Comparison of ENCODE assay signal across 1 cellular context in the genomic region with DNA sequence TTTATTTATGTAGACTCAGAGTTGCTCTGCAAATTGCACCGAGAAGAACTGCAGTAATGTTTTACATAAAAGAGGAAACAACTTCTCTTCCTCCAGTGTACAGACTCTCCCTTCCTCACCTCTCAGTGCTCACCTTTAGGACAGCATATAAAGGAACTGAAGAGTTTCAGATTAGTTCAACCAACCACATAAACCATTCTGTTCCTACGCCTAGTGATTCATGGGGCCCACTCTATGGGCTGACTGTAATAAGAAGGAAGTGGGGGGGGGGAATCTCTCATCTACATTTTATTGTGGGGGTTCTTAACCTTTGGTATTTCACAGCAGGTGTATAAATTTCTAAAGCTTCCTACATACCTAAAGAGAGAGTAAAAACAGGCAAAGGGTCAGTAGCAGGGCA.
TF ChIP-seq lines count a peak whose summit lies in the region.

No MANE protein-coding gene starts in this region.

TF ChIP-seq in GM23338, 12 proteins besides CTCF, POLR2A, EP300 and RAD21 (continued from another document):
- TF ChIP-seq, protein P1, sequence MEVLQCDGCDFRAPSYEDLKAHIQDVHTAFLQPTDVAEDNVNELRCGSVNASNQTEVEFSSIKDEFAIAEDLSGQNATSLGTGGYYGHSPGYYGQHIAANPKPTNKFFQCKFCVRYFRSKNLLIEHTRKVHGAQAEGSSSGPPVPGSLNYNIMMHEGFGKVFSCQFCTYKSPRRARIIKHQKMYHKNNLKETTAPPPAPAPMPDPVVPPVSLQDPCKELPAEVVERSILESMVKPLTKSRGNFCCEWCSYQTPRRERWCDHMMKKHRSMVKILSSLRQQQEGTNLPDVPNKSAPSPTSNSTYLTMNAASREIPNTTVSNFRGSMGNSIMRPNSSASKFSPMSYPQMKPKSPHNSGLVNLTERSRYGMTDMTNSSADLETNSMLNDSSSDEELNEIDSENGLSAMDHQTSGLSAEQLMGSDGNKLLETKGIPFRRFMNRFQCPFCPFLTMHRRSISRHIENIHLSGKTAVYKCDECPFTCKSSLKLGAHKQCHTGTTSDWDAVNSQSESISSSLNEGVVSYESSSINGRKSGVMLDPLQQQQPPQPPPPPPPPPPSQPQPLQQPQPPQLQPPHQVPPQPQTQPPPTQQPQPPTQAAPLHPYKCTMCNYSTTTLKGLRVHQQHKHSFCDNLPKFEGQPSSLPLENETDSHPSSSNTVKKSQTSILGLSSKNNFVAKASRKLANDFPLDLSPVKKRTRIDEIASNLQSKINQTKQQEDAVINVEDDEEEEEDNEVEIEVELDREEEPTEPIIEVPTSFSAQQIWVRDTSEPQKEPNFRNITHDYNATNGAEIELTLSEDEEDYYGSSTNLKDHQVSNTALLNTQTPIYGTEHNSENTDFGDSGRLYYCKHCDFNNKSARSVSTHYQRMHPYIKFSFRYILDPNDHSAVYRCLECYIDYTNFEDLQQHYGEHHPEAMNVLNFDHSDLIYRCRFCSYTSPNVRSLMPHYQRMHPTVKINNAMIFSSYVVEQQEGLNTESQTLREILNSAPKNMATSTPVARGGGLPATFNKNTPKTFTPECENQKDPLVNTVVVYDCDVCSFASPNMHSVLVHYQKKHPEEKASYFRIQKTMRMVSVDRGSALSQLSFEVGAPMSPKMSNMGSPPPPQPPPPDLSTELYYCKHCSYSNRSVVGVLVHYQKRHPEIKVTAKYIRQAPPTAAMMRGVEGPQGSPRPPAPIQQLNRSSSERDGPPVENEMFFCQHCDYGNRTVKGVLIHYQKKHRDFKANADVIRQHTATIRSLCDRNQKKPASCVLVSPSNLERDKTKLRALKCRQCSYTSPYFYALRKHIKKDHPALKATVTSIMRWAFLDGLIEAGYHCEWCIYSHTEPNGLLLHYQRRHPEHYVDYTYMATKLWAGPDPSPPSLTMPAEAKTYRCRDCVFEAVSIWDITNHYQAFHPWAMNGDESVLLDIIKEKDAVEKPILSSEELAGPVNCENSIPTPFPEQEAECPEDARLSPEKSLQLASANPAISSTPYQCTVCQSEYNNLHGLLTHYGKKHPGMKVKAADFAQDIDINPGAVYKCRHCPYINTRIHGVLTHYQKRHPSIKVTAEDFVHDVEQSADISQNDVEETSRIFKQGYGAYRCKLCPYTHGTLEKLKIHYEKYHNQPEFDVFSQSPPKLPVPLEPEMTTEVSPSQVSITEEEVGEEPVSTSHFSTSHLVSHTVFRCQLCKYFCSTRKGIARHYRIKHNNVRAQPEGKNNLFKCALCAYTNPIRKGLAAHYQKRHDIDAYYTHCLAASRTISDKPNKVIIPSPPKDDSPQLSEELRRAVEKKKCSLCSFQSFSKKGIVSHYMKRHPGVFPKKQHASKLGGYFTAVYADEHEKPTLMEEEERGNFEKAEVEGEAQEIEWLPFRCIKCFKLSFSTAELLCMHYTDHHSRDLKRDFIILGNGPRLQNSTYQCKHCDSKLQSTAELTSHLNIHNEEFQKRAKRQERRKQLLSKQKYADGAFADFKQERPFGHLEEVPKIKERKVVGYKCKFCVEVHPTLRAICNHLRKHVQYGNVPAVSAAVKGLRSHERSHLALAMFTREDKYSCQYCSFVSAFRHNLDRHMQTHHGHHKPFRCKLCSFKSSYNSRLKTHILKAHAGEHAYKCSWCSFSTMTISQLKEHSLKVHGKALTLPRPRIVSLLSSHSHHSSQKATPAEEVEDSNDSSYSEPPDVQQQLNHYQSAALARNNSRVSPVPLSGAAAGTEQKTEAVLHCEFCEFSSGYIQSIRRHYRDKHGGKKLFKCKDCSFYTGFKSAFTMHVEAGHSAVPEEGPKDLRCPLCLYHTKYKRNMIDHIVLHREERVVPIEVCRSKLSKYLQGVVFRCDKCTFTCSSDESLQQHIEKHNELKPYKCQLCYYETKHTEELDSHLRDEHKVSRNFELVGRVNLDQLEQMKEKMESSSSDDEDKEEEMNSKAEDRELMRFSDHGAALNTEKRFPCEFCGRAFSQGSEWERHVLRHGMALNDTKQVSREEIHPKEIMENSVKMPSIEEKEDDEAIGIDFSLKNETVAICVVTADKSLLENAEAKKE (CRISPR knock-in tag; IDR thresholded peaks at IDR 0.05): no peak
